1 cellular context compared by ENCODE assay signal in genomic region chr10:120850911-120851865, GRCh38.
TF ChIP-seq lines count a peak whose summit lies in the region.

TSS of gene WDR11 (plus strand) at chr10:120851362. CDS start at chr10:120851421, 59 bp downstream.

TF ChIP-seq in HepG2, 621 proteins besides CTCF, POLR2A, EP300 and RAD21 (continued from another document and continues in another):
- TF ChIP-seq, protein P1, sequence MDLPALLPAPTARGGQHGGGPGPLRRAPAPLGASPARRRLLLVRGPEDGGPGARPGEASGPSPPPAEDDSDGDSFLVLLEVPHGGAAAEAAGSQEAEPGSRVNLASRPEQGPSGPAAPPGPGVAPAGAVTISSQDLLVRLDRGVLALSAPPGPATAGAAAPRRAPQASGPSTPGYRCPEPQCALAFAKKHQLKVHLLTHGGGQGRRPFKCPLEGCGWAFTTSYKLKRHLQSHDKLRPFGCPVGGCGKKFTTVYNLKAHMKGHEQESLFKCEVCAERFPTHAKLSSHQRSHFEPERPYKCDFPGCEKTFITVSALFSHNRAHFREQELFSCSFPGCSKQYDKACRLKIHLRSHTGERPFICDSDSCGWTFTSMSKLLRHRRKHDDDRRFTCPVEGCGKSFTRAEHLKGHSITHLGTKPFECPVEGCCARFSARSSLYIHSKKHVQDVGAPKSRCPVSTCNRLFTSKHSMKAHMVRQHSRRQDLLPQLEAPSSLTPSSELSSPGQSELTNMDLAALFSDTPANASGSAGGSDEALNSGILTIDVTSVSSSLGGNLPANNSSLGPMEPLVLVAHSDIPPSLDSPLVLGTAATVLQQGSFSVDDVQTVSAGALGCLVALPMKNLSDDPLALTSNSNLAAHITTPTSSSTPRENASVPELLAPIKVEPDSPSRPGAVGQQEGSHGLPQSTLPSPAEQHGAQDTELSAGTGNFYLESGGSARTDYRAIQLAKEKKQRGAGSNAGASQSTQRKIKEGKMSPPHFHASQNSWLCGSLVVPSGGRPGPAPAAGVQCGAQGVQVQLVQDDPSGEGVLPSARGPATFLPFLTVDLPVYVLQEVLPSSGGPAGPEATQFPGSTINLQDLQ (CRISPR knock-in tag; IDR thresholded peaks at IDR 0.05), result 0 out of 2 replicates have a peak, but pooled peaks have one; percentile 47
- TF ChIP-seq KDM2A (CRISPR knock-in tag; IDR thresholded peaks at IDR 0.05; ENCODE audit: borderline replicate concordance, low read depth), result peak; percentile 96
- TF ChIP-seq ZNF34 (CRISPR knock-in tag; IDR thresholded peaks at IDR 0.05; ENCODE audit: borderline replicate concordance), result peak; percentile 89
- peak; percentile 69; the same call in 1 of the 2 replicates for TF ChIP-seq GATA4 (IDR thresholded peaks at IDR 0.05; ENCODE audit: borderline replicate concordance, low read depth)
- peak; percentile 67; the same call in 1 of the 2 replicates for TF ChIP-seq ZNF24 (IDR thresholded peaks at IDR 0.05)
- no peak for TF ChIP-seq TEF (CRISPR knock-in tag; IDR thresholded peaks at IDR 0.05)
- peak; percentile 94 for TF ChIP-seq SIN3B (IDR thresholded peaks at IDR 0.05; ENCODE audit: low read length)
- peak; percentile 79 for TF ChIP-seq ZSCAN25 (CRISPR knock-in tag; IDR thresholded peaks at IDR 0.05)
- TF ChIP-seq, protein P2, sequence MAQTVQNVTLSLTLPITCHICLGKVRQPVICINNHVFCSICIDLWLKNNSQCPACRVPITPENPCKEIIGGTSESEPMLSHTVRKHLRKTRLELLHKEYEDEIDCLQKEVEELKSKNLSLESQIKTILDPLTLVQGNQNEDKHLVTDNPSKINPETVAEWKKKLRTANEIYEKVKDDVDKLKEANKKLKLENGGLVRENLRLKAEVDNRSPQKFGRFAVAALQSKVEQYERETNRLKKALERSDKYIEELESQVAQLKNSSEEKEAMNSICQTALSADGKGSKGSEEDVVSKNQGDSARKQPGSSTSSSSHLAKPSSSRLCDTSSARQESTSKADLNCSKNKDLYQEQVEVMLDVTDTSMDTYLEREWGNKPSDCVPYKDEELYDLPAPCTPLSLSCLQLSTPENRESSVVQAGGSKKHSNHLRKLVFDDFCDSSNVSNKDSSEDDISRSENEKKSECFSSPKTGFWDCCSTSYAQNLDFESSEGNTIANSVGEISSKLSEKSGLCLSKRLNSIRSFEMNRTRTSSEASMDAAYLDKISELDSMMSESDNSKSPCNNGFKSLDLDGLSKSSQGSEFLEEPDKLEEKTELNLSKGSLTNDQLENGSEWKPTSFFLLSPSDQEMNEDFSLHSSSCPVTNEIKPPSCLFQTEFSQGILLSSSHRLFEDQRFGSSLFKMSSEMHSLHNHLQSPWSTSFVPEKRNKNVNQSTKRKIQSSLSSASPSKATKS (CRISPR knock-in tag; IDR thresholded peaks at IDR 0.05), result no peak; the same call in 1 of the 2 replicates
- peak; percentile 95 for TF ChIP-seq ZNF350 (CRISPR knock-in tag; IDR thresholded peaks at IDR 0.05; ENCODE audit: borderline replicate concordance, low read depth)
- TF ChIP-seq ZNF607 (CRISPR knock-in tag; IDR thresholded peaks at IDR 0.05; ENCODE audit: borderline replicate concordance), result no peak; the same call in none of the 2 replicates
- TF ChIP-seq RBM39 (IDR thresholded peaks at IDR 0.05; ENCODE audit: low read depth, low read length, poor library complexity, severe bottlenecking), result peak; percentile 94
- TF ChIP-seq, protein P3, sequence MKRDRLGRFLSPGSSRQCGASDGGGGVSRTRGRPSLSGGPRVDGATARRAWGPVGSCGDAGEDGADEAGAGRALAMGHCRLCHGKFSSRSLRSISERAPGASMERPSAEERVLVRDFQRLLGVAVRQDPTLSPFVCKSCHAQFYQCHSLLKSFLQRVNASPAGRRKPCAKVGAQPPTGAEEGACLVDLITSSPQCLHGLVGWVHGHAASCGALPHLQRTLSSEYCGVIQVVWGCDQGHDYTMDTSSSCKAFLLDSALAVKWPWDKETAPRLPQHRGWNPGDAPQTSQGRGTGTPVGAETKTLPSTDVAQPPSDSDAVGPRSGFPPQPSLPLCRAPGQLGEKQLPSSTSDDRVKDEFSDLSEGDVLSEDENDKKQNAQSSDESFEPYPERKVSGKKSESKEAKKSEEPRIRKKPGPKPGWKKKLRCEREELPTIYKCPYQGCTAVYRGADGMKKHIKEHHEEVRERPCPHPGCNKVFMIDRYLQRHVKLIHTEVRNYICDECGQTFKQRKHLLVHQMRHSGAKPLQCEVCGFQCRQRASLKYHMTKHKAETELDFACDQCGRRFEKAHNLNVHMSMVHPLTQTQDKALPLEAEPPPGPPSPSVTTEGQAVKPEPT (CRISPR knock-in tag; IDR thresholded peaks at IDR 0.05; ENCODE audit: low read depth), result peak; percentile 80
- TF ChIP-seq ZNF549 (CRISPR knock-in tag; IDR thresholded peaks at IDR 0.05), result 0 out of 2 replicates have a peak, but pooled peaks have one; percentile 7
- no peak for TF ChIP-seq MLLT10 (CRISPR knock-in tag; IDR thresholded peaks at IDR 0.05)
- TF ChIP-seq HOXA7 (CRISPR knock-in tag; IDR thresholded peaks at IDR 0.05), result no peak
- TF ChIP-seq DR1 (CRISPR knock-in tag; IDR thresholded peaks at IDR 0.05), result peak; percentile 58; the same call in 1 of the 2 replicates
- peak; percentile 66 for TF ChIP-seq RBM22 (optimal IDR thresholded peaks at IDR 0.05; ENCODE audit: low read length)
- TF ChIP-seq SAFB2 (CRISPR knock-in tag; IDR thresholded peaks at IDR 0.05; ENCODE audit: borderline replicate concordance, low read depth), result no peak; the same call in 1 of the 2 replicates
- TF ChIP-seq TRAFD1 (CRISPR knock-in tag; IDR thresholded peaks at IDR 0.05; ENCODE audit: borderline replicate concordance), result 0 out of 2 replicates have a peak, but pooled peaks have one; percentile 58
- TF ChIP-seq TAF15 (IDR thresholded peaks at IDR 0.05; ENCODE audit: low read depth, low read length, poor library complexity, severe bottlenecking), result no peak
- TF ChIP-seq ZNF530 (CRISPR knock-in tag; IDR thresholded peaks at IDR 0.05; ENCODE audit: low read depth), result no peak
- TF ChIP-seq GZF1 (CRISPR knock-in tag; IDR thresholded peaks at IDR 0.05), result 0 out of 2 replicates have a peak, but pooled peaks have one; percentile 64
- TF ChIP-seq SP5 (CRISPR knock-in tag; IDR thresholded peaks at IDR 0.05; ENCODE audit: borderline replicate concordance, low read depth), result no peak
- TF ChIP-seq NR1H2 (CRISPR knock-in tag; IDR thresholded peaks at IDR 0.05; ENCODE audit: borderline replicate concordance, low read depth), result no peak; the same call in 1 of the 2 replicates
- no peak for TF ChIP-seq ADNP (CRISPR knock-in tag; IDR thresholded peaks at IDR 0.05)
- no peak for TF ChIP-seq XBP1 (CRISPR knock-in tag; IDR thresholded peaks at IDR 0.05)
- no peak for TF ChIP-seq ZNF10 (CRISPR knock-in tag; IDR thresholded peaks at IDR 0.05; ENCODE audit: borderline replicate concordance, low read depth)
- TF ChIP-seq ZNF230 (CRISPR knock-in tag; IDR thresholded peaks at IDR 0.05), result peak; percentile 92; the same call in 1 of the 2 replicates
- no peak for TF ChIP-seq RBAK (CRISPR knock-in tag; IDR thresholded peaks at IDR 0.05)
- TF ChIP-seq ARNTL (CRISPR knock-in tag; IDR thresholded peaks at IDR 0.05), result 0 out of 2 replicates have a peak, but pooled peaks have one; percentile 43
- TF ChIP-seq MTF2 (CRISPR knock-in tag; IDR thresholded peaks at IDR 0.05; ENCODE audit: borderline replicate concordance), result no peak; the same call in 1 of the 2 replicates
- TF ChIP-seq KLF6 (CRISPR knock-in tag; IDR thresholded peaks at IDR 0.05), result peak; percentile 82
- TF ChIP-seq ZBTB7B (CRISPR knock-in tag; IDR thresholded peaks at IDR 0.05), result peak; percentile 79
- TF ChIP-seq MLXIP (CRISPR knock-in tag; IDR thresholded peaks at IDR 0.05; ENCODE audit: borderline replicate concordance), result 0 out of 2 replicates have a peak, but pooled peaks have one; percentile 65
- TF ChIP-seq, protein P4, sequence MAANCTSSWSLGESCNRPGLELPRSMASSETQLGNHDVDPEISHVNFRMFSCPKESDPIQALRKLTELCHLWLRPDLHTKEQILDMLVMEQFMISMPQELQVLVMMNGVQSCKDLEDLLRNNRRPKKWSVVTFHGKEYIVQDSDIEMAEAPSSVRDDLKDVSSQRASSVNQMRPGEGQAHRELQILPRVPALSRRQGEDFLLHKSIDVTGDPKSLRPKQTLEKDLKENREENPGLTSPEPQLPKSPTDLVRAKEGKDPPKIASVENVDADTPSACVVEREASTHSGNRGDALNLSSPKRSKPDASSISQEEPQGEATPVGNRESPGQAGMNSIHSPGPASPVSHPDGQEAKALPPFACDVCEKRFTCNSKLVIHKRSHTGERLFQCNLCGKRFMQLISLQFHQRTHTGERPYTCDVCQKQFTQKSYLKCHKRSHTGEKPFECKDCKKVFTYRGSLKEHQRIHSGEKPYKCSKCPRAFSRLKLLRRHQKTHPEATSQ (CRISPR knock-in tag; IDR thresholded peaks at IDR 0.05; ENCODE audit: borderline replicate concordance), result peak; percentile 89; the same call in 1 of the 2 replicates
- TF ChIP-seq ASH2L (IDR thresholded peaks at IDR 0.05; ENCODE audit: insufficient read length, low read depth, low read length), result peak; percentile 98
- TF ChIP-seq, protein P5, sequence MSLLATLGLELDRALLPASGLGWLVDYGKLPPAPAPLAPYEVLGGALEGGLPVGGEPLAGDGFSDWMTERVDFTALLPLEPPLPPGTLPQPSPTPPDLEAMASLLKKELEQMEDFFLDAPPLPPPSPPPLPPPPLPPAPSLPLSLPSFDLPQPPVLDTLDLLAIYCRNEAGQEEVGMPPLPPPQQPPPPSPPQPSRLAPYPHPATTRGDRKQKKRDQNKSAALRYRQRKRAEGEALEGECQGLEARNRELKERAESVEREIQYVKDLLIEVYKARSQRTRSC (CRISPR knock-in tag; IDR thresholded peaks at IDR 0.05; ENCODE audit: low read depth), result no peak
- TF ChIP-seq SMAD3 (CRISPR knock-in tag; IDR thresholded peaks at IDR 0.05), result peak; percentile 88
- TF ChIP-seq ZKSCAN1 (IDR thresholded peaks at IDR 0.05; ENCODE audit: low read length), result peak; percentile 46; the same call in 1 of the 2 replicates
- no peak for TF ChIP-seq PLSCR1 (CRISPR knock-in tag; IDR thresholded peaks at IDR 0.05; ENCODE audit: borderline replicate concordance)
- no peak for TF ChIP-seq ZNF513 (CRISPR knock-in tag; conservative IDR thresholded peaks at IDR 0.05)
- no peak for TF ChIP-seq ZNF652 (CRISPR knock-in tag; IDR thresholded peaks at IDR 0.05; ENCODE audit: borderline replicate concordance, low read depth)
- TF ChIP-seq ZNF639 (CRISPR knock-in tag; conservative IDR thresholded peaks at IDR 0.05), result peak; percentile 77
